ENCODE assay signal across 8 cellular contexts in the genomic region with DNA sequence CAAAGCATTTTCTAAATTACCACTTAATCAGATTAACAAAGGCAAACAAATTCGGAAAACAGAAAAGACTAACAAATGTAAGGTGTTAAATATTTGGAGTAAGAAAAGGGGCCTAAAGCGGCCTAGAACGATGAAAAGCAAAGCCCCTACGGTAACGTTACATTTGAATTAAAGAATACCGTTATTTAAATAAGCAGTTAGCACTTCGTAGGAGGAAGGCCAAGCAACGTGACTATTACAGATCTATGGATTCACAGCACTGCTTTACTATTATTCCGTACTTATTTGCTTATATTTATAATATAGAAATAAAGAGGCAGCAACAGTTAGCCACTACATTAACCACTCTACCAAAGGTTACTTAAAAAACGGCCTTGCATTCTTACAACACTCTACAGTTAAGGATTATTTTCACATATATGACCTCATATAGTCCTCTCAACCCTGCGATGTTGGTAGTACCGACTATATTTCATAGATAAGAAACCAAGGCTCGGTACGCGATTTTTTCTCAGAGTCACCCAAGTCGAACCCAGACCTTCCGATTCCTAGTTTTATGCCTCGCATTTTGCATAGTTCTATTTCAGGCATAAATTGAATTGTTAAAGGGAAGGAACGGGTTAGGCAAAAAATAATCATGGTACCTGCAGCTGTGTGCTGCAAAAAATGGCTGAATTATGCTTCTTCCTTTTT. TPM values are rescaled to one million over a fixed set of nuclear protein-coding genes. Genes with fewer than 3 reads are reported as not detected.
DNase-seq lines count a peak whose midpoint lies in the region; ATAC-seq and TF ChIP-seq lines count a peak whose summit lies in the region.

No MANE protein-coding gene starts in this region.

- ATAC-seq in SK-N-SH treated with all-trans-retinoic acid at 6 μM for 48 hours (peak; percentile 42), sciatic nerve (no peak), HG02588 (IDR thresholded peaks at IDR 0.05; ENCODE audit: unreplicated experiment) (no peak)

- no peak for DNase-seq in esophagus squamous epithelium (lab: John Stamatoyannopoulos, UW)
- no peak for DNase-seq in SK-N-DZ (ENCODE audit: low spot score)
- no peak for DNase-seq in sciatic nerve (ENCODE audit: low spot score)

- TF ChIP-seq POLR2A in esophagus squamous epithelium (IDR thresholded peaks at IDR 0.05): no peak

- peaks cover 28% of the 10 kb centered on the region for H3K4me1 ChIP-seq in ACC112 (ENCODE audit: control insufficient read depth, insufficient read depth, low read length, unreplicated experiment)
- peaks cover 0 to 13% (median 0%) of the 10 kb centered on the region in 3 donors for H3K4me1 ChIP-seq in esophagus squamous epithelium
- peaks cover 7 to 21% of the 10 kb centered on the region in 2 experiments for H3K4me1 ChIP-seq in neutrophil (ENCODE audit: control insufficient read depth in 1 of 2, insufficient read depth in 1 of 2, low read depth in 1 of 2, low read length in 1 of 2)

- peaks cover 59% of the 10 kb centered on the region for H3K79me2 ChIP-seq in ACC112 (ENCODE audit: control insufficient read depth, insufficient read depth, low read length, unreplicated experiment)

- H3K27ac ChIP-seq in ACC112 (ENCODE audit: low read depth, low read length) (peak overlapping the region; percentile 82), esophagus squamous epithelium (peak overlapping the region; percentile 89 to 98 (median 96)), neutrophil (peak overlapping the region; percentile 97)

- H2AFZ ChIP-seq in ACC112 (ENCODE audit: low read length, unreplicated experiment): peak overlapping the region; percentile 25

- H3K9me3 ChIP-seq in esophagus squamous epithelium (no peaks in the 10 kb centered on the region), neutrophil (no peaks in the 10 kb centered on the region)

- H3K4me3 ChIP-seq in ACC112 (ENCODE audit: low read depth, low read length): peak overlapping the region; percentile 98
- peak overlapping the region; percentile 88 for H3K4me3 ChIP-seq in GM12875 (ENCODE audit: low read depth, low read length)
- peak overlapping the region; percentile 65 to 87 (median 78) for H3K4me3 ChIP-seq in esophagus squamous epithelium
- peak overlapping the region; percentile 72 to 73 for H3K4me3 ChIP-seq in neutrophil (ENCODE audit: low read depth in 1 of 2, low read length in 1 of 2)

- H3K27me3 ChIP-seq in ACC112 (ENCODE audit: insufficient read depth, low read length) (no peaks in the 10 kb centered on the region), esophagus squamous epithelium (no peaks in the 10 kb centered on the region), neutrophil (no peaks in the 10 kb centered on the region)

- intact Hi-C loops in esophagus squamous epithelium (cut with DNase I) (no loop called here), sciatic nerve (cut with DNase I) (no loop called here)

- 0 to 37% methylated on average over 19 of the region's 19 CpGs for WGBS in esophagus squamous epithelium, 2 donors

- H3K36me3 ChIP-seq in ACC112 (ENCODE audit: insufficient read depth, low read length): no peaks in the 10 kb centered on the region; the same call in 1 of the 2 replicates
- no peaks in the 10 kb centered on the region for H3K36me3 ChIP-seq in esophagus squamous epithelium
- no peaks in the 10 kb centered on the region for H3K36me3 ChIP-seq in neutrophil

- TF ChIP-seq CTCF in GM12875 (IDR thresholded peaks at IDR 0.05; ENCODE audit: borderline replicate concordance, insufficient read depth, low read depth, low read length) (no peak), esophagus squamous epithelium (IDR thresholded peaks at IDR 0.05) (no peak), neutrophil (IDR thresholded peaks at IDR 0.05) (no peak)

TF ChIP-seq in SK-N-SH treated with all-trans-retinoic acid at 6 μM for 48 hours, 23 proteins besides CTCF, POLR2A, EP300 and RAD21 (continues in another document):
- TF ChIP-seq ESRRG (CRISPR knock-in tag; IDR thresholded peaks at IDR 0.05) (no peak), ZC3H10 (CRISPR knock-in tag; IDR thresholded peaks at IDR 0.05) (no peak), ZNF70 (CRISPR knock-in tag; IDR thresholded peaks at IDR 0.05) (no peak), ISL1 (CRISPR knock-in tag; IDR thresholded peaks at IDR 0.05) (no peak), TOX (CRISPR knock-in tag; IDR thresholded peaks at IDR 0.05; ENCODE audit: borderline replicate concordance) (no peak), RARB (CRISPR knock-in tag; IDR thresholded peaks at IDR 0.05) (no peak), ZNF8 (CRISPR knock-in tag; IDR thresholded peaks at IDR 0.05) (no peak), TCF4 (CRISPR knock-in tag; IDR thresholded peaks at IDR 0.05; ENCODE audit: borderline replicate concordance) (no peak), CSDC2 (CRISPR knock-in tag; IDR thresholded peaks at IDR 0.05) (no peak), SNAI2 (CRISPR knock-in tag; IDR thresholded peaks at IDR 0.05) (no peak)
- TF ChIP-seq, protein P1, sequence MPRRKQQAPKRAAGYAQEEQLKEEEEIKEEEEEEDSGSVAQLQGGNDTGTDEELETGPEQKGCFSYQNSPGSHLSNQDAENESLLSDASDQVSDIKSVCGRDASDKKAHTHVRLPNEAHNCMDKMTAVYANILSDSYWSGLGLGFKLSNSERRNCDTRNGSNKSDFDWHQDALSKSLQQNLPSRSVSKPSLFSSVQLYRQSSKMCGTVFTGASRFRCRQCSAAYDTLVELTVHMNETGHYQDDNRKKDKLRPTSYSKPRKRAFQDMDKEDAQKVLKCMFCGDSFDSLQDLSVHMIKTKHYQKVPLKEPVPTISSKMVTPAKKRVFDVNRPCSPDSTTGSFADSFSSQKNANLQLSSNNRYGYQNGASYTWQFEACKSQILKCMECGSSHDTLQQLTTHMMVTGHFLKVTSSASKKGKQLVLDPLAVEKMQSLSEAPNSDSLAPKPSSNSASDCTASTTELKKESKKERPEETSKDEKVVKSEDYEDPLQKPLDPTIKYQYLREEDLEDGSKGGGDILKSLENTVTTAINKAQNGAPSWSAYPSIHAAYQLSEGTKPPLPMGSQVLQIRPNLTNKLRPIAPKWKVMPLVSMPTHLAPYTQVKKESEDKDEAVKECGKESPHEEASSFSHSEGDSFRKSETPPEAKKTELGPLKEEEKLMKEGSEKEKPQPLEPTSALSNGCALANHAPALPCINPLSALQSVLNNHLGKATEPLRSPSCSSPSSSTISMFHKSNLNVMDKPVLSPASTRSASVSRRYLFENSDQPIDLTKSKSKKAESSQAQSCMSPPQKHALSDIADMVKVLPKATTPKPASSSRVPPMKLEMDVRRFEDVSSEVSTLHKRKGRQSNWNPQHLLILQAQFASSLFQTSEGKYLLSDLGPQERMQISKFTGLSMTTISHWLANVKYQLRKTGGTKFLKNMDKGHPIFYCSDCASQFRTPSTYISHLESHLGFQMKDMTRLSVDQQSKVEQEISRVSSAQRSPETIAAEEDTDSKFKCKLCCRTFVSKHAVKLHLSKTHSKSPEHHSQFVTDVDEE (CRISPR knock-in tag; IDR thresholded peaks at IDR 0.05): no peak
- TF ChIP-seq, protein P2, sequence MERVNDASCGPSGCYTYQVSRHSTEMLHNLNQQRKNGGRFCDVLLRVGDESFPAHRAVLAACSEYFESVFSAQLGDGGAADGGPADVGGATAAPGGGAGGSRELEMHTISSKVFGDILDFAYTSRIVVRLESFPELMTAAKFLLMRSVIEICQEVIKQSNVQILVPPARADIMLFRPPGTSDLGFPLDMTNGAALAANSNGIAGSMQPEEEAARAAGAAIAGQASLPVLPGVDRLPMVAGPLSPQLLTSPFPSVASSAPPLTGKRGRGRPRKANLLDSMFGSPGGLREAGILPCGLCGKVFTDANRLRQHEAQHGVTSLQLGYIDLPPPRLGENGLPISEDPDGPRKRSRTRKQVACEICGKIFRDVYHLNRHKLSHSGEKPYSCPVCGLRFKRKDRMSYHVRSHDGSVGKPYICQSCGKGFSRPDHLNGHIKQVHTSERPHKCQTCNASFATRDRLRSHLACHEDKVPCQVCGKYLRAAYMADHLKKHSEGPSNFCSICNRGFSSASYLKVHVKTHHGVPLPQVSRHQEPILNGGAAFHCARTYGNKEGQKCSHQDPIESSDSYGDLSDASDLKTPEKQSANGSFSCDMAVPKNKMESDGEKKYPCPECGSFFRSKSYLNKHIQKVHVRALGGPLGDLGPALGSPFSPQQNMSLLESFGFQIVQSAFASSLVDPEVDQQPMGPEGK (CRISPR knock-in tag; IDR thresholded peaks at IDR 0.05; ENCODE audit: borderline replicate concordance): no peak
- TF ChIP-seq, protein P3, sequence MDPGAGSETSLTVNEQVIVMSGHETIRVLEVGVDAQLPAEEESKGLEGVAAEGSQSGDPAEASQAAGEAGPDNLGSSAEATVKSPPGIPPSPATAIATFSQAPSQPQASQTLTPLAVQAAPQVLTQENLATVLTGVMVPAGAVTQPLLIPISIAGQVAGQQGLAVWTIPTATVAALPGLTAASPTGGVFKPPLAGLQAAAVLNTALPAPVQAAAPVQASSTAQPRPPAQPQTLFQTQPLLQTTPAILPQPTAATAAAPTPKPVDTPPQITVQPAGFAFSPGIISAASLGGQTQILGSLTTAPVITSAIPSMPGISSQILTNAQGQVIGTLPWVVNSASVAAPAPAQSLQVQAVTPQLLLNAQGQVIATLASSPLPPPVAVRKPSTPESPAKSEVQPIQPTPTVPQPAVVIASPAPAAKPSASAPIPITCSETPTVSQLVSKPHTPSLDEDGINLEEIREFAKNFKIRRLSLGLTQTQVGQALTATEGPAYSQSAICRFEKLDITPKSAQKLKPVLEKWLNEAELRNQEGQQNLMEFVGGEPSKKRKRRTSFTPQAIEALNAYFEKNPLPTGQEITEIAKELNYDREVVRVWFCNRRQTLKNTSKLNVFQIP (CRISPR knock-in tag; IDR thresholded peaks at IDR 0.05; ENCODE audit: borderline replicate concordance, low read depth): no peak
- TF ChIP-seq, protein P4, sequence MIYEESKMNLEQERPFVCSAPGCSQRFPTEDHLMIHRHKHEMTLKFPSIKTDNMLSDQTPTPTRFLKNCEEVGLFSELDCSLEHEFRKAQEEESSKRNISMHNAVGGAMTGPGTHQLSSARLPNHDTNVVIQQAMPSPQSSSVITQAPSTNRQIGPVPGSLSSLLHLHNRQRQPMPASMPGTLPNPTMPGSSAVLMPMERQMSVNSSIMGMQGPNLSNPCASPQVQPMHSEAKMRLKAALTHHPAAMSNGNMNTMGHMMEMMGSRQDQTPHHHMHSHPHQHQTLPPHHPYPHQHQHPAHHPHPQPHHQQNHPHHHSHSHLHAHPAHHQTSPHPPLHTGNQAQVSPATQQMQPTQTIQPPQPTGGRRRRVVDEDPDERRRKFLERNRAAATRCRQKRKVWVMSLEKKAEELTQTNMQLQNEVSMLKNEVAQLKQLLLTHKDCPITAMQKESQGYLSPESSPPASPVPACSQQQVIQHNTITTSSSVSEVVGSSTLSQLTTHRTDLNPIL (CRISPR knock-in tag; IDR thresholded peaks at IDR 0.05; ENCODE audit: low read depth): no peak

RNA-seq across cellular contexts. Expression of a gene that starts 2.9 kb away (rescaled TPM):
- total RNA-seq in esophagus squamous epithelium (10 to 100 TPM in 1 of 4 donors, 1 to 10 TPM in 3; 2.5 to 11.8 (median 5.4) TPM), sciatic nerve (7.9 TPM)
- 9.0 TPM in 2 replicates for polyA plus RNA-seq in SK-N-DZ (2014; cell fraction: cytosol; rRNA removed)
- polyA plus RNA-seq in SK-N-DZ (2014; cell fraction: nucleus; rRNA removed): 5.8 and 5.9 TPM in 2 replicates

RNA-seq across cellular contexts. Expression of a gene that starts 30.6 kb away (rescaled TPM):
- 100 to 1,000 TPM in 3 of 4 donors, 10 to 100 TPM in 1; 70.5 to 158 (median 133) TPM for total RNA-seq in esophagus squamous epithelium
- polyA plus RNA-seq in SK-N-DZ (2014; cell fraction: cytosol; rRNA removed): 175 and 208 TPM in 2 replicates
- polyA plus RNA-seq in SK-N-DZ (2014; cell fraction: nucleus; rRNA removed): 176 and 247 TPM in 2 replicates
- 153 TPM for total RNA-seq in sciatic nerve
